13 cellular contexts compared by ENCODE assay signal in the genomic region with DNA sequence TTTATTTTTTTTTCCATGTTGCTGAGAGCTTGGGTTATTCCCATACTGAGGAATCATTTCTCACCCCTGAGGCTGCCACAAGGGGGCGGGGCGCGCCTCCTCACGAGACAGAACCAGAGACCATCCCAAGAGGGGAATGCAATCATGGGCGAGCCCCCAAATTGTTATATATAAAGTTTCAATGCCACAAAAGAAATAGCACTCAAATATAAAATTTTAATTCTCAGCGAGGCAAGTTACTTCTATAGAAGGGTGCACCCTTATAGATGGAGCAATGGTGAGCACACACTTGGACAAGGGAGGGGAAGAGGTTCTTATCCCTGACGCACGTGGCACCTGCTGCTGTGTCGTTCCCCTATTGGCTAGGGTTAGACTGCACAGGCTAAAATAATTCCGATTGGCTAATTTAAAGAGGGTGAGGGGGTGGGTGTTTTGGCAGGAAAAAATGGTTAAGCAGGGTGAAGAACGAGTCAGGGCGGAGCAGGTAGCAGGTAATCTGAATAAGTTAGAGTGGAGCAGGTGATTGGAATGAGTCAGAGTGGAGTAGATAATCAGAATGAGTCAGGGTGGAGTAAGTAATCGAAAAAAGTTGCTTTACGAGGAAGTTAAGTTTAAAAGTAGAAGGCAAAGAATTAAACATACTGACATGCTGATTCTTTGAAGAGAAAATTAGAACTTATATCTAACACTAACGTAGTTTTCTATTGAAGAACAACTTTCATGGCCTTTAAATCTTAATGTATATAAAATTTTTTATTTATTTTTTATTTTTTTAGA.
DNase-seq lines count a peak whose midpoint lies in the region; ATAC-seq, FAIRE-seq and TF ChIP-seq lines count a peak whose summit lies in the region.
"Had no signal": no experiment of that assay in that cellular context is flagged by ENCODE, and none has a peak within 500 bp of the region (broad histone marks: within the 10 kb centered on the region; RNA-seq: fewer than 3 reads in every experiment).

No MANE protein-coding gene starts in this region.

- peak; percentile 47 for DNase-seq in Calu3
- DNase-seq in SJSA1 (ENCODE audit: low read depth in 1 of 2, low spot score in 2 of 2) = peak; percentile 24 to 55
- peak; percentile 20 for DNase-seq in iPS DF 19.7 (ENCODE audit: low read depth, low spot score)
- DNase-seq in stimulated activated CD4-positive, alpha-beta T cell treated with anti-CD3 and anti-CD28 coated beads, Interleukin-1b, Interleukin-23, amount 100 ng/mL, for 48 hours = no peak
- no peak for DNase-seq in D721Med (ENCODE audit: insufficient read length, low spot score)
- no peak for DNase-seq in GDM1 (lab: John Stamatoyannopoulos, UW)
- DNase-seq: NCI-H1417 treated with DMSO at 0.1 percent for 48 hours; psoas muscle; stimulated activated CD4-positive, alpha-beta T cell treated with anti-CD3 and anti-CD28 coated beads, Interleukin-4, amount 100 ng/mL, for 24 hours; substantia nigra had no signal

- no peaks in the 10 kb centered on the region for H3K27me3 Mint-ChIP-seq in Calu3 (ENCODE audit: unreplicated experiment)

- H3K9me3 ChIP-seq in HEK293 (ENCODE audit: control insufficient read depth, insufficient read depth, low read depth, low read length) = no peaks in the 10 kb centered on the region
- peaks cover 5% of the 10 kb centered on the region; the same call in 1 of the 2 replicates for H3K9me3 ChIP-seq in SJSA1 (replicated peaks)
- peaks cover 0 to 25% (median 0%) of the 10 kb centered on the region in 3 donors for H3K9me3 ChIP-seq in gastroesophageal sphincter
- H3K9me3 ChIP-seq: psoas muscle had no signal

- H3K4me1 ChIP-seq in HEK293 (ENCODE audit: control insufficient read depth, insufficient read depth, low read length) (no peaks in the 10 kb centered on the region), SJSA1 (replicated peaks) (no peaks in the 10 kb centered on the region), gastroesophageal sphincter (no peaks in the 10 kb centered on the region)
- H3K4me1 ChIP-seq: psoas muscle had no signal

- H3K27ac ChIP-seq in HEK293 (ENCODE audit: extremely low read depth, low read depth, low read length) (no peak overlapping the region), SJSA1 (no peak overlapping the region), gastroesophageal sphincter (no peak overlapping the region)
- H3K27ac ChIP-seq: psoas muscle had no signal

- H3K36me3 ChIP-seq in HEK293 (ENCODE audit: control insufficient read depth in 2 of 2, insufficient read depth in 1 of 2, low read length in 2 of 2) (no peaks in the 10 kb centered on the region), SJSA1 (no peaks in the 10 kb centered on the region), gastroesophageal sphincter (no peaks in the 10 kb centered on the region)

- POLR2A ChIA-PET in HEK293 (lab: Yijun Ruan, JAX) = no interaction called here

- peaks cover 31% of the 10 kb centered on the region for H3K4me1 Mint-ChIP-seq in Calu3 (ENCODE audit: low read depth, unreplicated experiment)

- no peak for FAIRE-seq in D721Med (lab: Jason Lieb, UNC)

- intact Hi-C loops in Calu3 (cut with micrococcal nuclease; ENCODE audit: unreplicated experiment) = no loop called here

- no TSS peak for BruUV-seq in Calu3 (replicated peaks; lab: Mats Ljungman, UMichigan)

- TF ChIP-seq POLR2A in gastroesophageal sphincter (IDR thresholded peaks at IDR 0.05) = no peak

- peaks cover 10% of the 10 kb centered on the region for H3K36me3 Mint-ChIP-seq in Calu3 (ENCODE audit: insufficient read depth, unreplicated experiment)

- no peak overlapping the region for H3K4me3 Mint-ChIP-seq in Calu3 (ENCODE audit: low read depth, unreplicated experiment)

- H3K27me3 ChIP-seq in SJSA1 (replicated peaks) (no peaks in the 10 kb centered on the region), gastroesophageal sphincter (no peaks in the 10 kb centered on the region)

- no peak for ATAC-seq in gastroesophageal sphincter
- ATAC-seq: psoas muscle had no signal

- peaks cover 22% of the 10 kb centered on the region for H3K9me3 Mint-ChIP-seq in Calu3 (ENCODE audit: low read depth, unreplicated experiment)

- WGBS in gastroesophageal sphincter (ENCODE audit: low coverage in 1 of 2), 2 donors = 88 to 90% methylated on average over 8 to 12 of the region's 15 CpGs

- H3K4me3 ChIP-seq in HEK293 (ENCODE audit: low read depth, low read length) (no peak overlapping the region), SJSA1 (no peak overlapping the region), gastroesophageal sphincter (no peak overlapping the region)
- H3K4me3 ChIP-seq: lung, psoas muscle had no signal

- no peak for TF ChIP-seq EP300 in gastroesophageal sphincter (IDR thresholded peaks at IDR 0.05)

- no peak for TF ChIP-seq CTCF in Calu3 (IDR thresholded peaks at IDR 0.05; ENCODE audit: unreplicated experiment)
- TF ChIP-seq CTCF in HEK293 (tag by site-specific recombination; IDR thresholded peaks at IDR 0.05) = no peak
- no peak for TF ChIP-seq CTCF in gastroesophageal sphincter (IDR thresholded peaks at IDR 0.05)
- no peak for TF ChIP-seq CTCF in D721Med (IDR thresholded peaks at IDR 0.05; ENCODE audit: insufficient read depth, missing control alignments)

- CTCF ChIA-PET in Calu3 (lab: Charles Lee) (no interaction called here), HEK293 (lab: Yijun Ruan, JAX) (interaction anchor here (0.6 to 0.7 kb wide), 3 partner anchors 18 to 100 kb away, joined by 3 to 5 read pairs (median 5); no protein-coding TSS in a partner anchor)

- peak overlapping the region; percentile 87 for H3K27ac Mint-ChIP-seq in Calu3 (ENCODE audit: unreplicated experiment)

TF ChIP-seq in HEK293, 187 proteins besides CTCF, POLR2A, EP300 and RAD21:
- TF ChIP-seq, protein P1, sequence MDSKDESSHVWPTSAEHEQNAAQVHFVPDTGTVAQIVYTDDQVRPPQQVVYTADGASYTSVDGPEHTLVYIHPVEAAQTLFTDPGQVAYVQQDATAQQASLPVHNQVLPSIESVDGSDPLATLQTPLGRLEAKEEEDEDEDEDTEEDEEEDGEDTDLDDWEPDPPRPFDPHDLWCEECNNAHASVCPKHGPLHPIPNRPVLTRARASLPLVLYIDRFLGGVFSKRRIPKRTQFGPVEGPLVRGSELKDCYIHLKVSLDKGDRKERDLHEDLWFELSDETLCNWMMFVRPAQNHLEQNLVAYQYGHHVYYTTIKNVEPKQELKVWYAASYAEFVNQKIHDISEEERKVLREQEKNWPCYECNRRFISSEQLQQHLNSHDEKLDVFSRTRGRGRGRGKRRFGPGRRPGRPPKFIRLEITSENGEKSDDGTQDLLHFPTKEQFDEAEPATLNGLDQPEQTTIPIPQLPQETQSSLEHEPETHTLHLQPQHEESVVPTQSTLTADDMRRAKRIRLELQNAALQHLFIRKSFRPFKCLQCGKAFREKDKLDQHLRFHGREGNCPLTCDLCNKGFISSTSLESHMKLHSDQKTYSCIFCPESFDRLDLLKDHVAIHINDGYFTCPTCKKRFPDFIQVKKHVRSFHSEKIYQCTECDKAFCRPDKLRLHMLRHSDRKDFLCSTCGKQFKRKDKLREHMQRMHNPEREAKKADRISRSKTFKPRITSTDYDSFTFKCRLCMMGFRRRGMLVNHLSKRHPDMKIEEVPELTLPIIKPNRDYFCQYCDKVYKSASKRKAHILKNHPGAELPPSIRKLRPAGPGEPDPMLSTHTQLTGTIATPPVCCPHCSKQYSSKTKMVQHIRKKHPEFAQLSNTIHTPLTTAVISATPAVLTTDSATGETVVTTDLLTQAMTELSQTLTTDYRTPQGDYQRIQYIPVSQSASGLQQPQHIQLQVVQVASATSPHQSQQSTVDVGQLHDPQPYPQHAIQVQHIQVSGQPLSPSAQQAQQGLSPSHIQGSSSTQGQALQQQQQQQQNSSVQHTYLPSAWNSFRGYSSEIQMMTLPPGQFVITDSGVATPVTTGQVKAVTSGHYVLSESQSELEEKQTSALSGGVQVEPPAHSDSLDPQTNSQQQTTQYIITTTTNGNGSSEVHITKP (tag by site-specific recombination; IDR thresholded peaks at IDR 0.05) = no peak
- peak; percentile 81 for TF ChIP-seq SETDB1 (IDR thresholded peaks at IDR 0.05; ENCODE audit: insufficient read length, low read length)

Comparison
In these comparisons a context has a peak if more than half of its experiments do, and no peak if none do; other contexts are left out.
1. DNase-seq: peak in Calu3 (single experiment), SJSA1 (2 of 2) and iPS DF 19.7 (single experiment); none in stimulated activated CD4-positive, alpha-beta T cell treated with anti-CD3 and anti-CD28 coated beads, Interleukin-1b, Interleukin-23, amount 100 ng/mL, for 48 hours (single experiment), D721Med (single experiment) and GDM1 (single experiment).